In the genomic region with DNA sequence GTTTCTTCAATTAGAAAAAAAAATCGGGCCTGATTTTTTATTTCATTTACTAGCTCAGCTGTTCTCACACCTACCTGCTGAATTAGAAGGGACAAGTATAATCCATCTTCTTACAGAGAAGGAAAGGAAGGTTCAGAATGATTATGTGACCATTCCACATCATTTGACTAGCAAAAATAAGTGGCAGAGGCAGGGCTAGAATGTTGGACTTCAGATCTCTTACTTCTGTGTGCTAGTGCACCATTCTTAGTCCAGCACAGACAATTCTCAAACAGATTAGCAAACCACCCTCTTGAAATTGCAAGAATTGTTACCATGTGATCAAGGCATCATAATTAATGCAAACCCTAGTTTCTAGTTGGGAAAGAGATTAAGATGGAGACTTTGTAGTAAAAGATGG, we compare ENCODE assay signal across 20 cellular contexts.
"Had no signal": no experiment of that assay in that cellular context is flagged by ENCODE, and none has a peak within 500 bp of the region (broad histone marks: within the 10 kb centered on the region; RNA-seq: fewer than 3 reads in every experiment).

No MANE protein-coding gene starts in this region.

- H3K4me2 ChIP-seq: hepatocyte had no signal

- H3K4me1 ChIP-seq: stomach had no signal

- H3K4me3 Mint-ChIP-seq: naive thymus-derived CD8-positive, alpha-beta T cell had no signal

- H3K4me1 Mint-ChIP-seq: naive thymus-derived CD8-positive, alpha-beta T cell had no signal

- H3K79me2 ChIP-seq: hepatocyte had no signal

- H3K9me3 ChIP-seq: colonic mucosa, ovary, stomach, thoracic aorta had no signal

- DNase-seq: colonic mucosa; dermis blood vessel endothelial cell; foreskin melanocyte; head of caudate nucleus; kidney glomerular epithelial cell; mesendoderm; naive thymus-derived CD8-positive, alpha-beta T cell; nucleus accumbens; ovary; right cardiac atrium; small intestine; stimulated activated CD4-positive, alpha-beta T cell treated with anti-CD3 and anti-CD28 coated beads, Interleukin-12 subunit alpha, Interleukin-12 subunit beta, amount 100 ng/mL, for 4 hours; stimulated activated naive CD4-positive, alpha-beta T cell; stomach; substantia nigra; trophoblast cell had no signal

- H3K4me3 ChIP-seq: colonic mucosa, hepatocyte, ovary, stomach, thoracic aorta had no signal

- ATAC-seq: naive thymus-derived CD8-positive, alpha-beta T cell; right cardiac atrium had no signal

- H3K27ac ChIP-seq: colonic mucosa, hepatocyte, ovary, stomach, thoracic aorta had no signal

- H3K27me3 Mint-ChIP-seq: naive thymus-derived CD8-positive, alpha-beta T cell had no signal

- H3K27ac Mint-ChIP-seq: naive thymus-derived CD8-positive, alpha-beta T cell had no signal

- FAIRE-seq: endothelial cell of umbilical vein, islet of Langerhans had no signal

- H2AFZ ChIP-seq: hepatocyte had no signal

- H3K36me3 ChIP-seq: colonic mucosa, ovary, thoracic aorta had no signal

- H3K27me3 ChIP-seq: colonic mucosa, hepatocyte, ovary, stomach had no signal
